Comparison of ENCODE assay signal across 1 cellular context in genomic region chr14:21106506-21107359, GRCh38.
TF ChIP-seq lines count a peak whose summit lies in the region.

No MANE protein-coding gene starts in this region.

TF ChIP-seq in IMR-90, 13 proteins besides CTCF, POLR2A, EP300 and RAD21:
- peak; percentile 68 for TF ChIP-seq SMC3 (IDR thresholded peaks at IDR 0.05; ENCODE audit: low read depth, low read length)
- no peak for TF ChIP-seq MXI1 (IDR thresholded peaks at IDR 0.05; ENCODE audit: borderline replicate concordance, low read depth, low read length)
- TF ChIP-seq MAFK (IDR thresholded peaks at IDR 0.05; ENCODE audit: low read depth, low read length): peak; percentile 89
TF ChIP-seq in IMR-90: peak in this region for 2.
